ENCODE assay signal across 8 cellular contexts in the genomic region with DNA sequence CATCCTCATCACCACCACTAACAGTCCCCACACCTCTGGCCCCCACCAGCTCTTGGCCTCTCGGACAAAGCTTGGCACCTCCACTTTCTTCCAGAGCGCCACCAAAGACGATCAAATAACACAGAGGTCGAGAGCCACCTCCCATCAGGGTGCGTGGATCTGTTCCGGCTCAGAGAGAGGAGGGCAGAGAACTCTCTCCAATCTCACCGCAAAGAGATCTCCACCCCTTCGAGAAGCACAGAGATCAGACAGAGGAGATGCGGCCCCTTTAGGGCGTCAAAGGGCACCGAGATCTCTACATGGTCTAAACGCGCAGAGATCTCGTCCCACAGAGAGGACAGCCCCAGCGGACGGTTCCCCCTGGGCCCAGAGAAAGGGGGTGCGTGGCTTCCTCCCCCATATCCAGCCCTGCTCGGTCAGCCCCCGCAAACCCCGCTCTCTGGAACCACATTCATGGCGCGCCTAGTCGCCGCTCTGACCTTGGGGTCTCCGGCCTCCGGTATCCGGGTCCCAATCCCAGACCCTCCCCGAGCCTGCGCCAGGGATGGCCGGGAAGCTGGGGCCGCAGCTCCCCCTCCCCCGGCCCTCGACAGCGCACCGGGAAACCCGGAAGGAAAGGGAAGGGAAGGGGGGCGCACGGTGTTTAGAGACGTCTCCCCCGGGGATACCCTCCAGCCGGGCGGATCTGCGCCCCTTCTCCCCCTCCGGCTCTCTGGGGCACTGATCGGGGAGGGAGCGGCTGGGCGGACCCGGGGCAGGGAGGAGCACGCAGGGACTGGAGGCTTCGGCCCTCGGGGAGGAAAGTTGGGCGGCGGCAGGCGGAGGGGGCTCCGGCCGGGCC. TPM values are rescaled to one million over a fixed set of nuclear protein-coding genes. Genes with fewer than 3 reads are reported as not detected.
A peak's percentile ranks its signal among the peaks of the same experiment; 100 is the strongest.
DNase-seq lines count a peak whose midpoint lies in the region; ATAC-seq and TF ChIP-seq lines count a peak whose summit lies in the region.

No MANE protein-coding gene starts in this region.

- TF ChIP-seq POLR2A in sigmoid colon (IDR thresholded peaks at IDR 0.05) = no peak

- H3K4me3 ChIP-seq in OCI-LY7 (ENCODE audit: low read depth, low read length, poor library complexity, severe bottlenecking) (no peak overlapping the region), foreskin fibroblast (ENCODE audit: low read depth in 1 of 2, low read length in 2 of 2) (peak overlapping the region; percentile 35 to 56), sigmoid colon (peak overlapping the region; percentile 29 to 60 (median 48))

- no peak for TF ChIP-seq EP300 in sigmoid colon (IDR thresholded peaks at IDR 0.05)

- H2AFZ ChIP-seq in OCI-LY7 (ENCODE audit: low read length) = no peak overlapping the region

- no peak overlapping the region for H3K27ac ChIP-seq in OCI-LY7 (ENCODE audit: low read depth, low read length, poor library complexity, severe bottlenecking)
- H3K27ac ChIP-seq in sigmoid colon = no peak overlapping the region

- no peaks in the 10 kb centered on the region for H4K20me1 ChIP-seq in OCI-LY7 (ENCODE audit: insufficient read depth, low read length)

- H3K36me3 ChIP-seq in OCI-LY7 (ENCODE audit: insufficient read depth, low read length) (no peaks in the 10 kb centered on the region), sigmoid colon (no peaks in the 10 kb centered on the region)

- H3K9me3 ChIP-seq in OCI-LY7 (ENCODE audit: low read length) (no peaks in the 10 kb centered on the region), sigmoid colon (no peaks in the 10 kb centered on the region)

- TF ChIP-seq CTCF in OCI-LY7 (conservative IDR thresholded peaks at IDR 0.05; ENCODE audit: low read length) (no peak), foreskin fibroblast (IDR thresholded peaks at IDR 0.05; ENCODE audit: low read depth, low read length) (no peak), sigmoid colon (IDR thresholded peaks at IDR 0.05) (no peak)

- POLR2A ChIA-PET in OCI-LY7 (lab: Charles Lee) = no interaction called here

- peak; percentile 13 for ATAC-seq in GM19025 (IDR thresholded peaks at IDR 0.05; ENCODE audit: low read depth, unreplicated experiment)
- no peak for ATAC-seq in HG03108 (IDR thresholded peaks at IDR 0.05; ENCODE audit: unreplicated experiment)
- ATAC-seq in GM21529 (IDR thresholded peaks at IDR 0.05; ENCODE audit: unreplicated experiment) = no peak

- DNase-seq in OCI-LY7 (ENCODE audit: low spot score) (no peak), foreskin fibroblast (no peak), sigmoid colon (peak; percentile 58), SHP77 treated with DMSO at 0.1 percent for 48 hours (lab: John Stamatoyannopoulos, UW) (no peak)
- no peak for DNase-seq in central memory CD4-positive, alpha-beta T cell

- peak overlapping the region; percentile 16; the same call in 1 of the 2 replicates for H3K4me2 ChIP-seq in OCI-LY7 (ENCODE audit: low read length)

- peaks cover 6 to 23% (median 21%) of the 10 kb centered on the region in 3 donors for H3K27me3 ChIP-seq in sigmoid colon

- no peaks in the 10 kb centered on the region for H3K9me2 ChIP-seq in OCI-LY7 (ENCODE audit: insufficient read depth, low read length)

- BruUV-seq in OCI-LY7 (replicated peaks; lab: Mats Ljungman, UMichigan) = no TSS peak

- H3K4me1 ChIP-seq in OCI-LY7 (ENCODE audit: insufficient read depth, low read length, poor library complexity, severe bottlenecking) (no peaks in the 10 kb centered on the region), sigmoid colon (peaks cover 0 to 19% (median 14%) of the 10 kb centered on the region in 4 donors)

- H3K79me2 ChIP-seq in OCI-LY7 (ENCODE audit: insufficient read depth, low read depth, low read length) = no peaks in the 10 kb centered on the region

- intact Hi-C loops in OCI-LY7 (cut with micrococcal nuclease; ENCODE audit: unreplicated experiment) = no loop called here
- intact Hi-C loops in sigmoid colon (cut with DNase I) = no loop called here

- CTCF ChIA-PET in OCI-LY7 (lab: Charles Lee; ENCODE audit: unreplicated experiment) = no interaction called here

- WGBS in sigmoid colon, 2 donors = 10 to 11% methylated on average over 56 of the region's 56 CpGs

RNA-seq across cellular contexts. Expression of a gene that starts 0.6 kb away (rescaled TPM):
- not detected in 2 replicates for total RNA-seq in OCI-LY7 (2014; rRNA removed; shearing (Covaris generic))
- not detected in 2 replicates for total RNA-seq in OCI-LY7 (2022)
- 1 to 10 TPM in 1 of 4 donors, under 1 TPM in 3; 0.33 to 1.9 (median 0.77) TPM for total RNA-seq in sigmoid colon
- polyA plus RNA-seq in sigmoid colon = under 1 TPM; under 0.01 to 0.51 (median 0.23) TPM
